In genomic region chr12:108640802-108641445, GRCh38 we compare ENCODE assay signal across 1 cellular context.
TF ChIP-seq lines count a peak whose summit lies in the region.

No MANE protein-coding gene starts in this region.

TF ChIP-seq in K562, 482 proteins besides CTCF, POLR2A, EP300 and RAD21 (continued from another document):
- TF ChIP-seq JUN (IDR thresholded peaks at IDR 0.05; ENCODE audit: borderline replicate concordance, low read depth, low read length): peak; percentile 61; the same call in 1 of the 2 replicates
- no peak for TF ChIP-seq JUN (CRISPR knock-in tag; IDR thresholded peaks at IDR 0.05; ENCODE audit: borderline replicate concordance)
- TF ChIP-seq MYBL2 (IDR thresholded peaks at IDR 0.05; ENCODE audit: low read depth): no peak
- TF ChIP-seq MYBL2 (CRISPR knock-in tag; IDR thresholded peaks at IDR 0.05; ENCODE audit: borderline replicate concordance): no peak
- TF ChIP-seq RCOR1 (IDR thresholded peaks at IDR 0.05; ENCODE audit: borderline replicate concordance in 1 of 2, low read depth in 2 of 2, low read length in 2 of 2): peak; percentile 36 to 95; a peak in 3 of 4 replicates
- no peak for TF ChIP-seq PBX2 (CRISPR knock-in tag; IDR thresholded peaks at IDR 0.05; ENCODE audit: low read depth)
- 0 out of 2 replicates have a peak, but pooled peaks have one; percentile 16 for TF ChIP-seq PBX2 (tag; conservative IDR thresholded peaks at IDR 0.05; ENCODE audit: low read depth)
- peak; percentile 27 to 37; a peak in 2 of 4 replicates for TF ChIP-seq NRF1 (conservative IDR thresholded peaks at IDR 0.05 in 1 of 2, IDR thresholded peaks at IDR 0.05 in 1 of 2)
- 0 out of 2 replicates have a peak, but pooled peaks have one; percentile 25 for TF ChIP-seq HMBOX1 (IDR thresholded peaks at IDR 0.05)
- TF ChIP-seq PHF8 (IDR thresholded peaks at IDR 0.05; ENCODE audit: borderline replicate concordance, low read length): no peak
- TF ChIP-seq RERE (CRISPR knock-in tag; IDR thresholded peaks at IDR 0.05; ENCODE audit: borderline replicate concordance): no peak
- peak; percentile 83 for TF ChIP-seq ATF7 (IDR thresholded peaks at IDR 0.05)
- no peak for TF ChIP-seq PHTF2 (CRISPR knock-in tag; IDR thresholded peaks at IDR 0.05)
- peak in 1 of 2 experiments; percentile 80; a peak in 1 of 4 replicates for TF ChIP-seq NONO (IDR thresholded peaks at IDR 0.05; ENCODE audit: low read depth in 2 of 2, low read length in 1 of 2)
